Comparison of ENCODE assay signal across 1 cellular context in genomic region chr16:2926660-2927646, GRCh38.
TF ChIP-seq lines count a peak whose summit lies in the region.

No MANE protein-coding gene starts in this region.

TF ChIP-seq in HEK293, 187 proteins besides CTCF, POLR2A, EP300 and RAD21 (continued from another document and continues in another):
- TF ChIP-seq TSHZ1 (tag by site-specific recombination; IDR thresholded peaks at IDR 0.05; ENCODE audit: borderline replicate concordance) = no peak
- no peak for TF ChIP-seq ZBTB48 (tag by site-specific recombination; IDR thresholded peaks at IDR 0.05)
- no peak for TF ChIP-seq ZNF514 (tag by site-specific recombination; IDR thresholded peaks at IDR 0.05)
- peak; percentile 68 for TF ChIP-seq ZFHX2 (tag by site-specific recombination; conservative IDR thresholded peaks at IDR 0.05)
- TF ChIP-seq MZF1 (tag by site-specific recombination; IDR thresholded peaks at IDR 0.05; ENCODE audit: borderline replicate concordance) = no peak
- TF ChIP-seq AEBP2 (tag by site-specific recombination; IDR thresholded peaks at IDR 0.05; ENCODE audit: borderline replicate concordance) = no peak
- no peak for TF ChIP-seq ZSCAN30 (tag by site-specific recombination; IDR thresholded peaks at IDR 0.05)
- no peak for TF ChIP-seq ZNF239 (tag by site-specific recombination; IDR thresholded peaks at IDR 0.05)
- no peak for TF ChIP-seq PRDM1 (tag by site-specific recombination; IDR thresholded peaks at IDR 0.05)
- no peak for TF ChIP-seq WT1 (tag by site-specific recombination; IDR thresholded peaks at IDR 0.05)
- no peak for TF ChIP-seq ZNF274 (IDR thresholded peaks at IDR 0.05; ENCODE audit: low read length)
- no peak for TF ChIP-seq ZNF274 (tag by site-specific recombination; IDR thresholded peaks at IDR 0.05; ENCODE audit: borderline replicate concordance)
- TF ChIP-seq ZNF114 (tag by site-specific recombination; IDR thresholded peaks at IDR 0.05) = no peak
- TF ChIP-seq ELK4 (IDR thresholded peaks at IDR 0.05; ENCODE audit: borderline replicate concordance, low read depth, low read length) = no peak
- no peak for TF ChIP-seq ZNF10 (tag by site-specific recombination; IDR thresholded peaks at IDR 0.05)
- no peak for TF ChIP-seq ZNF416 (tag by site-specific recombination; IDR thresholded peaks at IDR 0.05)
- no peak for TF ChIP-seq SCRT2 (tag by site-specific recombination; IDR thresholded peaks at IDR 0.05)
- TF ChIP-seq GFI1B (tag by site-specific recombination; IDR thresholded peaks at IDR 0.05) = no peak
- TF ChIP-seq ZNF776 (tag by site-specific recombination; IDR thresholded peaks at IDR 0.05; ENCODE audit: borderline replicate concordance) = no peak
- no peak for TF ChIP-seq ZNF433 (tag by site-specific recombination; IDR thresholded peaks at IDR 0.05; ENCODE audit: low read depth)
- peak; percentile 54; the same call in 1 of the 2 replicates for TF ChIP-seq KLF17 (tag by site-specific recombination; IDR thresholded peaks at IDR 0.05)
- TF ChIP-seq ZNF488 (tag by site-specific recombination; IDR thresholded peaks at IDR 0.05) = no peak
- no peak; the same call in 1 of the 2 replicates for TF ChIP-seq ZNF692 (tag by site-specific recombination; IDR thresholded peaks at IDR 0.05)
- no peak for TF ChIP-seq ZNF18 (tag by site-specific recombination; IDR thresholded peaks at IDR 0.05)
- no peak for TF ChIP-seq BCL11A (tag by site-specific recombination; IDR thresholded peaks at IDR 0.05; ENCODE audit: low read depth)
- TF ChIP-seq ZNF529 (tag by site-specific recombination; IDR thresholded peaks at IDR 0.05; ENCODE audit: insufficient replicate concordance) = no peak
- TF ChIP-seq ZBTB44 (tag by site-specific recombination; IDR thresholded peaks at IDR 0.05) = peak; percentile 7; the same call in 1 of the 2 replicates
- no peak for TF ChIP-seq IKZF3 (tag by site-specific recombination; IDR thresholded peaks at IDR 0.05)
- TF ChIP-seq KLF16 (tag by site-specific recombination; IDR thresholded peaks at IDR 0.05) = no peak
- no peak for TF ChIP-seq HOXA7 (CRISPR knock-in tag; IDR thresholded peaks at IDR 0.05; ENCODE audit: borderline replicate concordance)
- TF ChIP-seq MEIS1 (CRISPR knock-in tag; IDR thresholded peaks at IDR 0.05; ENCODE audit: borderline replicate concordance) = no peak
- peak; percentile 63 for TF ChIP-seq ZIC2 (tag by site-specific recombination; IDR thresholded peaks at IDR 0.05)
- TF ChIP-seq ZSCAN16 (tag by site-specific recombination; IDR thresholded peaks at IDR 0.05) = no peak
- TF ChIP-seq KLF1 (tag by site-specific recombination; IDR thresholded peaks at IDR 0.05) = peak; percentile 56
- no peak for TF ChIP-seq ZNF580 (tag by site-specific recombination; IDR thresholded peaks at IDR 0.05)
- peak; percentile 97 for TF ChIP-seq ZNF654 (tag by site-specific recombination; IDR thresholded peaks at IDR 0.05; ENCODE audit: low read depth)
- peak; percentile 61 for TF ChIP-seq YY2 (tag by site-specific recombination; IDR thresholded peaks at IDR 0.05)
- no peak for TF ChIP-seq ZNF837 (tag by site-specific recombination; IDR thresholded peaks at IDR 0.05)
- TF ChIP-seq ZNF148 (tag by site-specific recombination; IDR thresholded peaks at IDR 0.05; ENCODE audit: borderline replicate concordance) = no peak
- TF ChIP-seq ZNF37A (tag by site-specific recombination; IDR thresholded peaks at IDR 0.05) = no peak
- no peak for TF ChIP-seq ZNF777 (tag by site-specific recombination; IDR thresholded peaks at IDR 0.05; ENCODE audit: borderline replicate concordance)
- peak; percentile 33; the same call in 1 of the 2 replicates for TF ChIP-seq EGR2 (tag by site-specific recombination; IDR thresholded peaks at IDR 0.05; ENCODE audit: low read depth)
- 0 out of 2 replicates have a peak, but pooled peaks have one; percentile 41 for TF ChIP-seq ZBTB17 (tag by site-specific recombination; IDR thresholded peaks at IDR 0.05)
- no peak for TF ChIP-seq ZNF596 (tag by site-specific recombination; IDR thresholded peaks at IDR 0.05)
- TF ChIP-seq ZNF548 (tag by site-specific recombination; IDR thresholded peaks at IDR 0.05) = no peak
- no peak for TF ChIP-seq ZNF449 (tag by site-specific recombination; IDR thresholded peaks at IDR 0.05)
- TF ChIP-seq KLF7 (tag by site-specific recombination; IDR thresholded peaks at IDR 0.05; ENCODE audit: borderline replicate concordance) = peak; percentile 72; the same call in 1 of the 2 replicates
- TF ChIP-seq KLF8 (tag by site-specific recombination; IDR thresholded peaks at IDR 0.05) = 0 out of 2 replicates have a peak, but pooled peaks have one; percentile 38
- TF ChIP-seq ZNF175 (tag by site-specific recombination; IDR thresholded peaks at IDR 0.05) = no peak
- TF ChIP-seq ZNF350 (tag by site-specific recombination; IDR thresholded peaks at IDR 0.05) = no peak
- TF ChIP-seq ZNF791 (tag by site-specific recombination; IDR thresholded peaks at IDR 0.05) = no peak
- no peak for TF ChIP-seq ZNF146 (tag by site-specific recombination; IDR thresholded peaks at IDR 0.05)
